ENCODE assay signal across 1 cellular context in the genomic region with DNA sequence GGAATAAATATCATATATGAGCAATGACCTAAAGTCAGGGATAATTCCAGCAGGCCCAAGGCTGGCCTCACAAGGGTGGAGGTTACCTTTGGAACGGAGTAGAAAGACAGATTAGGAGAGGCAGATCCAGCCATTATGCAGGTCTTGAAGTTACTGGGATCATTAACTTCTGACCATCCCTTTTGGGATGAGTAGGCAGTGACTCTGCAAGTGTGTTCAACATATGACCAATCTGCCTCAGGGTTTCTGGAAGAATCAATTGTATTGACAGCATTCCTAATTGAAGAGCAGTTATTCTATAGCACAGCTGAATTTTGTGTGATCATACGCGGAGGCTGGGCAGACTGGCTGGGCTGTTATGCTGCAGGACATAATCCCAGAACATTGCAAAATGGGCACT.
TF ChIP-seq lines count a peak whose summit lies in the region.

No MANE protein-coding gene starts in this region.

TF ChIP-seq in GM23338, 12 proteins besides CTCF, POLR2A, EP300 and RAD21 (continued from another document):
- TF ChIP-seq, protein P1, sequence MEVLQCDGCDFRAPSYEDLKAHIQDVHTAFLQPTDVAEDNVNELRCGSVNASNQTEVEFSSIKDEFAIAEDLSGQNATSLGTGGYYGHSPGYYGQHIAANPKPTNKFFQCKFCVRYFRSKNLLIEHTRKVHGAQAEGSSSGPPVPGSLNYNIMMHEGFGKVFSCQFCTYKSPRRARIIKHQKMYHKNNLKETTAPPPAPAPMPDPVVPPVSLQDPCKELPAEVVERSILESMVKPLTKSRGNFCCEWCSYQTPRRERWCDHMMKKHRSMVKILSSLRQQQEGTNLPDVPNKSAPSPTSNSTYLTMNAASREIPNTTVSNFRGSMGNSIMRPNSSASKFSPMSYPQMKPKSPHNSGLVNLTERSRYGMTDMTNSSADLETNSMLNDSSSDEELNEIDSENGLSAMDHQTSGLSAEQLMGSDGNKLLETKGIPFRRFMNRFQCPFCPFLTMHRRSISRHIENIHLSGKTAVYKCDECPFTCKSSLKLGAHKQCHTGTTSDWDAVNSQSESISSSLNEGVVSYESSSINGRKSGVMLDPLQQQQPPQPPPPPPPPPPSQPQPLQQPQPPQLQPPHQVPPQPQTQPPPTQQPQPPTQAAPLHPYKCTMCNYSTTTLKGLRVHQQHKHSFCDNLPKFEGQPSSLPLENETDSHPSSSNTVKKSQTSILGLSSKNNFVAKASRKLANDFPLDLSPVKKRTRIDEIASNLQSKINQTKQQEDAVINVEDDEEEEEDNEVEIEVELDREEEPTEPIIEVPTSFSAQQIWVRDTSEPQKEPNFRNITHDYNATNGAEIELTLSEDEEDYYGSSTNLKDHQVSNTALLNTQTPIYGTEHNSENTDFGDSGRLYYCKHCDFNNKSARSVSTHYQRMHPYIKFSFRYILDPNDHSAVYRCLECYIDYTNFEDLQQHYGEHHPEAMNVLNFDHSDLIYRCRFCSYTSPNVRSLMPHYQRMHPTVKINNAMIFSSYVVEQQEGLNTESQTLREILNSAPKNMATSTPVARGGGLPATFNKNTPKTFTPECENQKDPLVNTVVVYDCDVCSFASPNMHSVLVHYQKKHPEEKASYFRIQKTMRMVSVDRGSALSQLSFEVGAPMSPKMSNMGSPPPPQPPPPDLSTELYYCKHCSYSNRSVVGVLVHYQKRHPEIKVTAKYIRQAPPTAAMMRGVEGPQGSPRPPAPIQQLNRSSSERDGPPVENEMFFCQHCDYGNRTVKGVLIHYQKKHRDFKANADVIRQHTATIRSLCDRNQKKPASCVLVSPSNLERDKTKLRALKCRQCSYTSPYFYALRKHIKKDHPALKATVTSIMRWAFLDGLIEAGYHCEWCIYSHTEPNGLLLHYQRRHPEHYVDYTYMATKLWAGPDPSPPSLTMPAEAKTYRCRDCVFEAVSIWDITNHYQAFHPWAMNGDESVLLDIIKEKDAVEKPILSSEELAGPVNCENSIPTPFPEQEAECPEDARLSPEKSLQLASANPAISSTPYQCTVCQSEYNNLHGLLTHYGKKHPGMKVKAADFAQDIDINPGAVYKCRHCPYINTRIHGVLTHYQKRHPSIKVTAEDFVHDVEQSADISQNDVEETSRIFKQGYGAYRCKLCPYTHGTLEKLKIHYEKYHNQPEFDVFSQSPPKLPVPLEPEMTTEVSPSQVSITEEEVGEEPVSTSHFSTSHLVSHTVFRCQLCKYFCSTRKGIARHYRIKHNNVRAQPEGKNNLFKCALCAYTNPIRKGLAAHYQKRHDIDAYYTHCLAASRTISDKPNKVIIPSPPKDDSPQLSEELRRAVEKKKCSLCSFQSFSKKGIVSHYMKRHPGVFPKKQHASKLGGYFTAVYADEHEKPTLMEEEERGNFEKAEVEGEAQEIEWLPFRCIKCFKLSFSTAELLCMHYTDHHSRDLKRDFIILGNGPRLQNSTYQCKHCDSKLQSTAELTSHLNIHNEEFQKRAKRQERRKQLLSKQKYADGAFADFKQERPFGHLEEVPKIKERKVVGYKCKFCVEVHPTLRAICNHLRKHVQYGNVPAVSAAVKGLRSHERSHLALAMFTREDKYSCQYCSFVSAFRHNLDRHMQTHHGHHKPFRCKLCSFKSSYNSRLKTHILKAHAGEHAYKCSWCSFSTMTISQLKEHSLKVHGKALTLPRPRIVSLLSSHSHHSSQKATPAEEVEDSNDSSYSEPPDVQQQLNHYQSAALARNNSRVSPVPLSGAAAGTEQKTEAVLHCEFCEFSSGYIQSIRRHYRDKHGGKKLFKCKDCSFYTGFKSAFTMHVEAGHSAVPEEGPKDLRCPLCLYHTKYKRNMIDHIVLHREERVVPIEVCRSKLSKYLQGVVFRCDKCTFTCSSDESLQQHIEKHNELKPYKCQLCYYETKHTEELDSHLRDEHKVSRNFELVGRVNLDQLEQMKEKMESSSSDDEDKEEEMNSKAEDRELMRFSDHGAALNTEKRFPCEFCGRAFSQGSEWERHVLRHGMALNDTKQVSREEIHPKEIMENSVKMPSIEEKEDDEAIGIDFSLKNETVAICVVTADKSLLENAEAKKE (CRISPR knock-in tag; IDR thresholded peaks at IDR 0.05) = no peak
- no peak for TF ChIP-seq NANOG (IDR thresholded peaks at IDR 0.05; ENCODE audit: borderline replicate concordance)
- TF ChIP-seq EZH2 (IDR thresholded peaks at IDR 0.05; ENCODE audit: low read depth, unreplicated experiment) = no peak
- TF ChIP-seq CREB1 (CRISPR knock-in tag; IDR thresholded peaks at IDR 0.05; ENCODE audit: low read depth) = no peak
- TF ChIP-seq, protein P2, sequence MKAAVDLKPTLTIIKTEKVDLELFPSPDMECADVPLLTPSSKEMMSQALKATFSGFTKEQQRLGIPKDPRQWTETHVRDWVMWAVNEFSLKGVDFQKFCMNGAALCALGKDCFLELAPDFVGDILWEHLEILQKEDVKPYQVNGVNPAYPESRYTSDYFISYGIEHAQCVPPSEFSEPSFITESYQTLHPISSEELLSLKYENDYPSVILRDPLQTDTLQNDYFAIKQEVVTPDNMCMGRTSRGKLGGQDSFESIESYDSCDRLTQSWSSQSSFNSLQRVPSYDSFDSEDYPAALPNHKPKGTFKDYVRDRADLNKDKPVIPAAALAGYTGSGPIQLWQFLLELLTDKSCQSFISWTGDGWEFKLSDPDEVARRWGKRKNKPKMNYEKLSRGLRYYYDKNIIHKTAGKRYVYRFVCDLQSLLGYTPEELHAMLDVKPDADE (IDR thresholded peaks at IDR 0.05) = no peak
